In genomic region chr19:44542671-44543070, GRCh38 we compare ENCODE assay signal across 8 cellular contexts. TPM values are rescaled to one million over a fixed set of nuclear protein-coding genes. Genes with fewer than 3 reads are reported as not detected.
"Had no signal": no experiment of that assay in that cellular context is flagged by ENCODE, and none has a peak within 500 bp of the region (broad histone marks: within the 10 kb centered on the region; RNA-seq: fewer than 3 reads in every experiment).

No MANE protein-coding gene starts in this region.

- ATAC-seq: HepG2, K562 had no signal

- H3K4me3 ChIP-seq: K562 had no signal

- FAIRE-seq: HepG2, HTR-8/SVneo, K562 had no signal

- DNase-seq: IMR-90 had no signal

- H3K27ac ChIP-seq: HL-60 had no signal

RNA-seq across cellular contexts. Expression of gene CEACAM20, which starts 13.2 kb away (rescaled TPM):
- total RNA-seq: HepG2, HT-29, HT1080, IMR-90, K562 had no signal
- polyA plus RNA-seq: IgD-negative memory B cell, IMR-90, K562 had no signal
